ENCODE assay signal across 32 cellular contexts in the genomic region with DNA sequence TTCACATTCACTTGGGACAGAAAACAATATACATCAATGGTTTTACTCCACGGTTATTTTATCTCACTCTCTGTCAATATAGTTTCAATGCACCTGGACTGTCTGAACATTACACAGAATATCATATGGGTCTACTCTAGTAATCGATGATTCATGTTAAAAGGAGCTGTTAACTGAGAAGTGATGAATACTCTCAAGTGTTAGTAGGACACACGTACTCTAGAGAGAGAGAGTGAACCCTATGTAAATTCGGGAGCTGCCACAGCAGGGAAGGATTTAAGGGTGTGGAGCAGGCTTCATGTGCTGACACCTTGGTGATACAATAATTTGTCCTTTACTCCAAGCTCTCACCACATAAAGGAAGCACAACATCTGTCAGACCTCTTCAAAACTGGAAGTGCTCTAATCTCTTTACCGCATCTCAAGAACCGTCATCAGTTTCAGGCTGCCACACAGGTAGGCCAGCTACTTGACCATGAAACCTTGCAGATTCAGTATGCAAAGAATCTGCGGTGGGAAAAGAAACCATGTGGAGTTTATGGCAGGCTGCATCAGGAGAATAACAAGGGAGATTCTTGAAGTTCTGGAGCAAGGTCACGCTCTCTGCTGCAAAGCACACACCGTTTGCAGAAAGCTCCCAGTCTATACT.
DNase-seq lines count a peak whose midpoint lies in the region; ATAC-seq and TF ChIP-seq lines count a peak whose summit lies in the region.
"Had no signal": no experiment of that assay in that cellular context is flagged by ENCODE, and none has a peak within 500 bp of the region (broad histone marks: within the 10 kb centered on the region; RNA-seq: fewer than 3 reads in every experiment).

No MANE protein-coding gene starts in this region.

- H3K9me3 Mint-ChIP-seq in WTC11 = no peaks in the 10 kb centered on the region
- H3K9me3 Mint-ChIP-seq: activated CD4-positive, alpha-beta T cell treated with anti-CD3 and anti-CD28 coated beads, Interleukin-2, amount 10 ng/mL, durations not matched to agents 7 days and 5 days; activated naive CD8-positive, alpha-beta T cell treated with anti-CD3 and anti-CD28 coated beads, Interleukin-2, amount 50 U/mL, for 24 hours; activated T-cell treated with anti-CD3 and anti-CD28 coated beads, Interleukin-2, amount 50 U/mL, for 24 hours; dendritic cell treated with granulocyte-macrophage colony-stimulating factor and Interleukin-4, amounts not matched to agents 40 ng/mL and 50 ng/mL, for 4 days; H9 had no signal

- peak; percentile 67 for DNase-seq in DMS79 (lab: John Stamatoyannopoulos, UW)
- peak; percentile 13 to 48 for DNase-seq in NCI-H187 (lab: John Stamatoyannopoulos, UW)
- DNase-seq in WTC11 (ENCODE audit: low spot score) = no peak
- DNase-seq in occipital lobe (lab: John Stamatoyannopoulos, UW) = no peak
- no peak for DNase-seq in SW 1271 (lab: John Stamatoyannopoulos, UW)
- DNase-seq in AG08396 (ENCODE audit: low spot score) = no peak
- DNase-seq in foreskin fibroblast = no peak
- DNase-seq: activated CD4-positive, alpha-beta T cell treated with anti-CD3 and anti-CD28 coated beads, Interleukin-2, amount 10 ng/mL, durations not matched to agents 7 days and 5 days; activated naive CD8-positive, alpha-beta T cell treated with anti-CD3 and anti-CD28 coated beads, Interleukin-2, amount 50 U/mL, for 24 hours; activated T-cell treated with anti-CD3 and anti-CD28 coated beads, Interleukin-2, amount 50 U/mL, for 24 hours; Caco-2; central memory CD4-positive, alpha-beta T cell; esophagus squamous epithelium; gastrocnemius medialis; H9; KBM-7; mesenchymal stem cell; NCI-H1436; NCI-H2227 treated with DMSO at 0.1 percent for 48 hours; NK-92 treated with Interleukin-12 subunit alpha and Interleukin-12 subunit beta, amount 100 ng/mL, for 24 hours; Right ventricle myocardium superior; stimulated activated CD4-positive, alpha-beta T cell treated with anti-CD3 and anti-CD28 coated beads, Interleukin-12 subunit alpha, Interleukin-12 subunit beta, amount 100 ng/mL, for 4 hours; stimulated activated CD4-positive, alpha-beta T cell treated with anti-CD3 and anti-CD28 coated beads, Interleukin-4, amount 100 ng/mL, for 24 hours; T1000; upper lobe of right lung had no signal

- H3K4me3 ChIP-seq in foreskin fibroblast (ENCODE audit: low read depth in 1 of 2, low read length in 2 of 2) = no peak overlapping the region
- H3K4me3 ChIP-seq: BLaER1, esophagus squamous epithelium, gastrocnemius medialis, hepatocyte, upper lobe of right lung had no signal

- CTCF ChIA-PET in WTC11 (lab: Charles Lee) = interaction anchor here (0.9 kb wide), 1 partner anchor 32 kb away, joined by 3 read pairs; no protein-coding TSS in a partner anchor

- POLR2A ChIA-PET in WTC11 (lab: Charles Lee) = no interaction called here

- H3K4me3 Mint-ChIP-seq in WTC11 = no peak overlapping the region
- H3K4me3 Mint-ChIP-seq: activated CD4-positive, alpha-beta T cell treated with anti-CD3 and anti-CD28 coated beads, Interleukin-2, amount 10 ng/mL, durations not matched to agents 7 days and 5 days; activated naive CD8-positive, alpha-beta T cell treated with anti-CD3 and anti-CD28 coated beads, Interleukin-2, amount 50 U/mL, for 24 hours; activated T-cell treated with anti-CD3 and anti-CD28 coated beads, Interleukin-2, amount 50 U/mL, for 24 hours; dendritic cell treated with granulocyte-macrophage colony-stimulating factor and Interleukin-4, amounts not matched to agents 40 ng/mL and 50 ng/mL, for 4 days; H9; stimulated activated effector memory CD8-positive, alpha-beta T cell treated with anti-CD3 and anti-CD28 coated beads, Interleukin-12 subunit alpha, Interleukin-12 subunit beta, amount 100 ng/mL, for 72 hours had no signal

- TF ChIP-seq CTCF in WTC11 (IDR thresholded peaks at IDR 0.05) (no peak), foreskin fibroblast (IDR thresholded peaks at IDR 0.05; ENCODE audit: low read depth, low read length) (no peak)

- H3K4me1 Mint-ChIP-seq in WTC11 = peaks cover 8% of the 10 kb centered on the region
- H3K4me1 Mint-ChIP-seq: activated naive CD8-positive, alpha-beta T cell treated with anti-CD3 and anti-CD28 coated beads, Interleukin-2, amount 50 U/mL, for 24 hours; stimulated activated effector memory CD8-positive, alpha-beta T cell treated with anti-CD3 and anti-CD28 coated beads, Interleukin-12 subunit alpha, Interleukin-12 subunit beta, amount 100 ng/mL, for 72 hours had no signal

- no peak overlapping the region for H3K27ac Mint-ChIP-seq in WTC11
- H3K27ac Mint-ChIP-seq: activated CD4-positive, alpha-beta T cell treated with anti-CD3 and anti-CD28 coated beads, Interleukin-2, amount 10 ng/mL, durations not matched to agents 7 days and 5 days; activated naive CD8-positive, alpha-beta T cell treated with anti-CD3 and anti-CD28 coated beads, Interleukin-2, amount 50 U/mL, for 24 hours; activated T-cell treated with anti-CD3 and anti-CD28 coated beads, Interleukin-2, amount 50 U/mL, for 24 hours; dendritic cell treated with granulocyte-macrophage colony-stimulating factor and Interleukin-4, amounts not matched to agents 40 ng/mL and 50 ng/mL, for 4 days; H9; stimulated activated effector memory CD8-positive, alpha-beta T cell treated with anti-CD3 and anti-CD28 coated beads, Interleukin-12 subunit alpha, Interleukin-12 subunit beta, amount 100 ng/mL, for 72 hours had no signal

- no peaks in the 10 kb centered on the region for H3K36me3 Mint-ChIP-seq in WTC11
- H3K36me3 Mint-ChIP-seq: stimulated activated effector memory CD8-positive, alpha-beta T cell treated with anti-CD3 and anti-CD28 coated beads, Interleukin-12 subunit alpha, Interleukin-12 subunit beta, amount 100 ng/mL, for 72 hours had no signal

- H3K27me3 Mint-ChIP-seq in WTC11 (ENCODE audit: low read depth) = peaks cover 27% of the 10 kb centered on the region
- H3K27me3 Mint-ChIP-seq: dendritic cell treated with granulocyte-macrophage colony-stimulating factor and Interleukin-4, amounts not matched to agents 40 ng/mL and 50 ng/mL, for 4 days had no signal

- ATAC-seq in GM18867 (IDR thresholded peaks at IDR 0.05; ENCODE audit: unreplicated experiment) (peak; percentile 43), WTC11 (peak; percentile 56)
- ATAC-seq: activated naive CD8-positive, alpha-beta T cell treated with anti-CD3 and anti-CD28 coated beads, Interleukin-2, amount 50 U/mL, for 24 hours; gastrocnemius medialis; left lobe of liver; sciatic nerve; stimulated activated effector memory CD8-positive, alpha-beta T cell treated with anti-CD3 and anti-CD28 coated beads, Interleukin-12 subunit alpha, Interleukin-12 subunit beta, amount 100 ng/mL, for 72 hours; upper lobe of right lung had no signal

TF ChIP-seq in WTC11, 78 proteins besides CTCF, POLR2A, EP300 and RAD21:
- TF ChIP-seq SOX15 (CRISPR knock-in tag; IDR thresholded peaks at IDR 0.05) (no peak), NR3C1 (CRISPR knock-in tag; conservative IDR thresholded peaks at IDR 0.05; ENCODE audit: low read depth) (no peak), JAZF1 (CRISPR knock-in tag; IDR thresholded peaks at IDR 0.05) (no peak), FOXJ3 (CRISPR knock-in tag; IDR thresholded peaks at IDR 0.05; ENCODE audit: borderline replicate concordance) (no peak)
- TF ChIP-seq, protein P1, sequence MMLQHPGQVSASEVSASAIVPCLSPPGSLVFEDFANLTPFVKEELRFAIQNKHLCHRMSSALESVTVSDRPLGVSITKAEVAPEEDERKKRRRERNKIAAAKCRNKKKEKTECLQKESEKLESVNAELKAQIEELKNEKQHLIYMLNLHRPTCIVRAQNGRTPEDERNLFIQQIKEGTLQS (CRISPR knock-in tag; conservative IDR thresholded peaks at IDR 0.05) = no peak
TF ChIP-seq in WTC11: peak in this region for 0.

Comparison
In these comparisons a context has a peak if more than half of its experiments do, and no peak if none do; other contexts are left out.
1. DNase-seq: peak in DMS79 (single experiment) and NCI-H187 (2 of 2); none in WTC11 (single experiment), occipital lobe (single experiment), SW 1271 (0 of 2), AG08396 (single experiment) and foreskin fibroblast (0 of 2).